ENCODE assay signal across 25 cellular contexts in the genomic region with DNA sequence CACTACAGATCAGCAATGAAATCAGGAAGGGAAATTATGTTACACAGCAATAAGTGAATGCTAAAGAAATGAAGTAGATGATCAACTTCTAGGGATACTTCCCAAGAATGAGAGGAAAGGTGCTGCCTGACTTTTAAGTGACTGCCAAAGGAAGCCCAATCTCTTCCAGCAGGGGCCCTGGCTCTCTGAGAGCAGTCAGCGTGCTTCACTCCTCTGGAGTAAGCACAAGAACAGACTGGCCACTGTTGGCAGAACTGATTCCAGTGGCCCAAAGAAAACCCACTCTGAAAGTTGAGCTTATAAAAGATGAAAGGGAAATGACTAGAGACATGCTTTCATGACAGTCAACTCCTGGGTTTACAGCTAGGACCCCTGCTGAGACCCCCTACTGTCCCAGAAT.
"Had no signal": no experiment of that assay in that cellular context is flagged by ENCODE, and none has a peak within 500 bp of the region (broad histone marks: within the 10 kb centered on the region; RNA-seq: fewer than 3 reads in every experiment).

No MANE protein-coding gene starts in this region.

- DNase-seq: activated CD4-positive, CD25-positive, alpha-beta regulatory T cell treated with anti-CD3 and anti-CD28 coated beads, Interleukin-2, amount 50 U/mL, for 72 hours; activated gamma-delta T cell treated with Interleukin-2 at 50 U/mL for 16 hours; activated T-cell treated with anti-CD3 and anti-CD28 coated beads, Interleukin-2, amount 50 U/mL, for 1 hour; adrenal gland; brain microvascular endothelial cell; effector memory CD4-positive, alpha-beta T cell; glutamatergic neuron; kidney glomerular epithelial cell; left ventricle myocardium superior; mammary epithelial cell; midbrain; occipital lobe; small intestine; stimulated activated CD4-positive, alpha-beta T cell treated with anti-CD3 and anti-CD28 coated beads, Interleukin-2, amount 100 ng/mL, for 24 hours; stimulated activated naive CD4-positive, alpha-beta T cell treated with Interleukin-2 at 50 U/mL for 16 hours; T-cell had no signal

- ATAC-seq: left ventricle myocardium superior, sciatic nerve, T-cell had no signal

- H3K9me3 ChIP-seq: adrenal gland, ascending aorta, esophagus muscularis mucosa, thoracic aorta had no signal

- H3K27ac Mint-ChIP-seq: activated naive CD4-positive, alpha-beta T cell treated with anti-CD3 and anti-CD28 coated beads, Interleukin-2, amount 50 U/mL, for 24 hours; T-cell; T-helper 2 cell treated with Interferon-gamma antibody and Interleukin-4, amounts not matched to agents 5 μg/mL and 100 μg/mL, for 36 hours had no signal

- H3K9me3 Mint-ChIP-seq: activated naive CD4-positive, alpha-beta T cell treated with anti-CD3 and anti-CD28 coated beads, Interleukin-2, amount 50 U/mL, for 24 hours; neural crest cell; T-cell; T-helper 2 cell treated with Interferon-gamma antibody and Interleukin-4, amounts not matched to agents 5 μg/mL and 100 μg/mL, for 36 hours had no signal

- H3K4me3 ChIP-seq: adrenal gland, ascending aorta, esophagus muscularis mucosa, hepatocyte, thoracic aorta had no signal

- H3K4me2 ChIP-seq: hepatocyte had no signal

- H3K27me3 ChIP-seq: adrenal gland, ascending aorta, brain microvascular endothelial cell, esophagus muscularis mucosa, hepatocyte had no signal

- H3K27ac ChIP-seq: adrenal gland, ascending aorta, brain microvascular endothelial cell, esophagus muscularis mucosa, hepatocyte, thoracic aorta, VCaP had no signal

- H3K4me3 Mint-ChIP-seq: activated naive CD4-positive, alpha-beta T cell treated with anti-CD3 and anti-CD28 coated beads, Interleukin-2, amount 50 U/mL, for 24 hours; neural crest cell; T-cell; T-helper 2 cell treated with Interferon-gamma antibody and Interleukin-4, amounts not matched to agents 5 μg/mL and 100 μg/mL, for 36 hours had no signal

- H3K27me3 Mint-ChIP-seq: activated naive CD4-positive, alpha-beta T cell treated with anti-CD3 and anti-CD28 coated beads, Interleukin-2, amount 50 U/mL, for 24 hours; T-cell had no signal

- H2AFZ ChIP-seq: hepatocyte had no signal
